In the genomic region with DNA sequence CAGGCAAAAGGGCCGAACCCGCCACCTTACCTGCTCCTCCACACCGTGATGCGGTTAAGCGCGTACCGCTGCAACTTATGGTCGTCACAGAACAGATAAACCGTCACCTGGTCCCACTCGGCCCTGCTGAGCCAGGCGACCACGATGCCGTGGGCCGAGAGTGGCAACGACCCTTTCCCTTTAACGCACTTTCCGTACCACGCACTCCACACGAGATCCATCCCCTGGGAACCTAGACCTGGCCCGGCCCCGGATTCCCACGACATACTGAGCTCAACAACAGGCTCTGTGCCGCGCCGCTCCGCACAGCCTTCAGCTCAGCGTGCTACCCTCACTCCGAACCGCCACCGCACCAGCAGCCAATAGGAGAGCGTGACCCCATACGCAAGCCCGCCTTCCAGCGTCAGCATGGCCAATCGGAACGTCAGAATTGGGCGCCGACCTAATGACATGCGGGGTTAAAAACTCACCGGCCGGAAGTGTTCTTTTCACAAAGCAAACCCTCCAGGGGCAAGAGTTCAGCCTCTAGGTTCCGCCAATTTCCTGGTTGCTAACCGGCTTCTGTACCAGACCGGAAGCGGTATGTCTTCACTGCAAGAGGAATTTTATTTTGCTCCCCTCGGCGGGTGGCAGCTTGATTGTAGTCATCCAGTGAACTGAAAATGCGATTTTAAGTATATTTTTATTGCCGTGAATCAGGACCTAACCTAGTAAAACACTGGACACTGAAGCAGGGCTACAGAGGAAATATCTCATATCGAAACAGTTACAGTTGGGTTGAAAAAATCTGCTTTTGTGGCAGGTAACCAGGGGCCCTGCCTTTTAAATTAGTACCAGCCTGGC, we compare ENCODE assay signal across 8 cellular contexts. TPM values are rescaled to one million over a fixed set of nuclear protein-coding genes. Genes with fewer than 3 reads are reported as not detected.
DNase-seq lines count a peak whose midpoint lies in the region; ATAC-seq and TF ChIP-seq lines count a peak whose summit lies in the region.

LAS1L (minus strand) TSS at position 338 of the 843 bp plus-strand sequence; CDS start at position 266, 72 bp downstream.

- peak within 1 kb of the TSS; percentile 72 for H3K4me2 ChIP-seq in mammary epithelial cell (ENCODE audit: insufficient read depth, low read depth, low read length)
- H3K4me2 ChIP-seq in smooth muscle cell, result peak within 1 kb of the TSS; percentile 89

- H3K36me3 ChIP-seq in WERI-Rb-1, result peaks cover 12% of the 10 kb centered on the region
- no peaks in the 10 kb centered on the region for H3K36me3 ChIP-seq in mammary epithelial cell (ENCODE audit: insufficient read depth, low read length)
- H3K36me3 ChIP-seq in smooth muscle cell (ENCODE audit: low read depth), result no peaks in the 10 kb centered on the region

- dilution Hi-C loops in mammary epithelial cell (cut with HindIII; ENCODE audit: low sequenced_read_pairs), result no loop called here

- no peaks in the 10 kb centered on the region for H3K9me3 ChIP-seq in WERI-Rb-1 (ENCODE audit: severe bottlenecking)
- H3K9me3 ChIP-seq in mammary epithelial cell (replicated peaks; ENCODE audit: insufficient read depth, low read length), result no peaks in the 10 kb centered on the region
- H3K9me3 ChIP-seq in smooth muscle cell (replicated peaks; ENCODE audit: low read depth), result no peaks in the 10 kb centered on the region

- TF ChIP-seq CTCF in WERI-Rb-1 (IDR thresholded peaks at IDR 0.05; ENCODE audit: low read depth, low read length) (no peak), mammary epithelial cell (conservative IDR thresholded peaks at IDR 0.05 in 1 of 2, IDR thresholded peaks at IDR 0.05 in 1 of 2; ENCODE audit: extremely low read depth in 1 of 2, insufficient read depth in 1 of 2, low read depth in 1 of 2, low read length in 2 of 2) (no peak), smooth muscle cell (IDR thresholded peaks at IDR 0.05; ENCODE audit: borderline replicate concordance, insufficient read depth, poor library complexity, severe bottlenecking) (no peak)

- DNase-seq in ACHN, result peak; percentile 88
- DNase-seq in NCI-H2227 (lab: John Stamatoyannopoulos, UW; ENCODE audit: unreplicated experiment), result peak; percentile 98
- peak; percentile 91 for DNase-seq in WERI-Rb-1
- DNase-seq in mammary epithelial cell, result peak; percentile 91
- peak; percentile 93 for DNase-seq in iPS-NIHi11 (ENCODE audit: low spot score)
- DNase-seq in smooth muscle cell (lab: John Stamatoyannopoulos, UW; ENCODE audit: unreplicated experiment), result peak; percentile 41

- H3K9ac ChIP-seq in mammary epithelial cell (ENCODE audit: insufficient read depth, low read length), result peak within 1 kb of the TSS; percentile 77
- peak within 1 kb of the TSS; percentile 77 for H3K9ac ChIP-seq in smooth muscle cell (ENCODE audit: low read depth)

- H3K27ac ChIP-seq in WERI-Rb-1 (peak within 1 kb of the TSS; percentile 56), mammary epithelial cell (ENCODE audit: insufficient read depth, low read depth, low read length) (peak within 1 kb of the TSS; percentile 51), smooth muscle cell (ENCODE audit: low read depth) (peak within 1 kb of the TSS; percentile 63)

- H3K4me1 ChIP-seq in mammary epithelial cell (ENCODE audit: insufficient read depth, low read length) (no peaks in the 10 kb centered on the region), smooth muscle cell (ENCODE audit: low read depth) (no peaks in the 10 kb centered on the region)

- BruUV-seq in mammary epithelial cell (replicated peaks; lab: Mats Ljungman, UMichigan), result no TSS peak

- no peaks in the 10 kb centered on the region for H3F3A ChIP-seq in smooth muscle cell (ENCODE audit: low read depth)

- H3K79me2 ChIP-seq in mammary epithelial cell (ENCODE audit: insufficient read depth, low read length) (peaks cover 29% of the 10 kb centered on the region), smooth muscle cell (ENCODE audit: low read depth) (peaks cover 13% of the 10 kb centered on the region)

- peaks cover 3% of the 10 kb centered on the region for H3K27me3 ChIP-seq in WERI-Rb-1 (ENCODE audit: insufficient read depth, low read depth, severe bottlenecking)
- H3K27me3 ChIP-seq in mammary epithelial cell (ENCODE audit: insufficient read depth, low read length), result no peaks in the 10 kb centered on the region
- H3K27me3 ChIP-seq in smooth muscle cell (ENCODE audit: low read depth), result no peaks in the 10 kb centered on the region

- no peaks in the 10 kb centered on the region for H4K20me1 ChIP-seq in mammary epithelial cell (ENCODE audit: insufficient read depth, low read length)
- no peaks in the 10 kb centered on the region for H4K20me1 ChIP-seq in smooth muscle cell (ENCODE audit: low read depth)

- peak within 1 kb of the TSS; percentile 75 for H3K4me3 ChIP-seq in WERI-Rb-1 (ENCODE audit: low read depth, low read length)
- H3K4me3 ChIP-seq in mammary epithelial cell (replicated peaks in 1 of 3; ENCODE audit: insufficient read depth in 1 of 3, low read depth in 2 of 3, low read length in 3 of 3), result peak within 1 kb of the TSS; percentile 46 to 86 (median 65)
- peak within 1 kb of the TSS; percentile 73 for H3K4me3 ChIP-seq in smooth muscle cell

- 38% methylated on average over 38 of the region's 50 CpGs for WGBS in mammary epithelial cell (ENCODE audit: low coverage, missing lambda C conversion rate)
- WGBS in smooth muscle cell (ENCODE audit: low lambda C conversion rate), result 43% methylated on average over 50 of the region's 50 CpGs

- intact Hi-C loops in mammary epithelial cell (cut with micrococcal nuclease), result no loop called here

- CTCF ChIA-PET in mammary epithelial cell (lab: Charles Lee; ENCODE audit: low non-redundant PET), result no interaction called here

- ATAC-seq in GM18873 (IDR thresholded peaks at IDR 0.05; ENCODE audit: low FRiP score, unreplicated experiment) (peak; percentile 99), HG03139 (IDR thresholded peaks at IDR 0.05; ENCODE audit: unreplicated experiment) (peak; percentile 99)

- peak within 1 kb of the TSS; percentile 94 for H2AFZ ChIP-seq in mammary epithelial cell (ENCODE audit: low read depth, low read length)
- peak within 1 kb of the TSS; percentile 90 for H2AFZ ChIP-seq in smooth muscle cell (ENCODE audit: low read depth)

- in situ Hi-C loops in ACHN (cut with HindIII; ENCODE audit: low pct_ligation_motif_present, low pct_unique_long_range_greater_than_20kb, low sequenced_read_pairs) (no loop called here), mammary epithelial cell (cut with MboI; ENCODE audit: low sequenced_read_pairs in 2 of 2) (no loop called here)

RNA-seq across cellular contexts. Expression of gene LAS1L, which starts in this region (rescaled TPM):
- total RNA-seq in mammary epithelial cell (10 to 100 TPM; 12.0 to 37.2 TPM), smooth muscle cell (13.6 and 15.1 TPM in 2 replicates)
- polyA plus RNA-seq in mammary epithelial cell (31.7 TPM), smooth muscle cell (20.0 and 25.6 TPM in 2 replicates)
- 43.9 TPM for polyA minus RNA-seq in mammary epithelial cell

Comparison
In these comparisons a context has a peak if more than half of its experiments do, and no peak if none do; other contexts are left out.
1. Peak in every context shown above with its lines: DNase-seq, ATAC-seq, H3K4me3 ChIP-seq and H3K27ac ChIP-seq.
2. DNase-seq: peak in every context shown above with its lines; median percentile 98 in NCI-H2227; 93 in iPS-NIHi11; 91 in WERI-Rb-1; 91 in mammary epithelial cell; 88 in ACHN; 41 in smooth muscle cell.